ENCODE assay signal across 12 cellular contexts in the genomic region with DNA sequence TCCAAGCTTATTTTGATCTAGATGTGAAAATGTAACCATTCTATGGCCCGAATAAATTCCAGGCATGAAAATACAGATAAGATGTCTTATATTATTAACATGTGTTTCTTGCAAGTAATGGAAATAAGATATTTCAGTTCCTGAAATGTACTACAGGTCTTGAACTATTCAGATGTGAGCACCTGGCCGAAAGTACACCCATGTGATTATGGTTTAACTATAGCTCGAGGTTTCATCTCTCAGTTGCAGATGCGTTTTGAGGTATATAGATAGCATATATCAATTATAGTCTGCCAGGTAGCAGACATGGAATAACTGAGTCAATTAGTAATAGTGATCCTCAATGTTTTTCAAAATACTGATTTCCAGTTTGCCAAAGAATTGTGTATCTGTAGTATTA.
A peak's percentile ranks its signal among the peaks of the same experiment; 100 is the strongest.
DNase-seq lines count a peak whose midpoint lies in the region; ATAC-seq and TF ChIP-seq lines count a peak whose summit lies in the region.
"Had no signal": no experiment of that assay in that cellular context is flagged by ENCODE, and none has a peak within 500 bp of the region (broad histone marks: within the 10 kb centered on the region; RNA-seq: fewer than 3 reads in every experiment).

No MANE protein-coding gene starts in this region.

- H3K27me3 Mint-ChIP-seq in CD8-positive, alpha-beta T cell (ENCODE audit: low read depth) = no peaks in the 10 kb centered on the region

- DNase-seq in CD8-positive, alpha-beta T cell = no peak
- no peak for DNase-seq in caudate nucleus (lab: John Stamatoyannopoulos, UW)
- no peak for DNase-seq in HK-2 (ENCODE audit: unreplicated experiment)
- DNase-seq in heart right ventricle = no peak
- DNase-seq in stimulated activated CD4-positive, alpha-beta T cell treated with anti-CD3 and anti-CD28 coated beads, Interleukin-4, amount 100 ng/mL, for 4 hours = no peak
- DNase-seq: activated CD4-positive, alpha-beta T cell treated with anti-CD3 and anti-CD28 coated beads, Interleukin-2, amount 50 U/mL, for 48 hours; central memory CD4-positive, alpha-beta T cell; trophoblast cell had no signal

- POLR2A ChIA-PET in CD8-positive, alpha-beta T cell (lab: Charles Lee) = interaction anchor here (0.7 to 1.4 kb wide), 4 partner anchors 14 to 136 kb away, joined by 3 to 5 read pairs (median 4); a partner anchor contains a TSS

- peaks cover 62% of the 10 kb centered on the region for H3K4me1 Mint-ChIP-seq in CD8-positive, alpha-beta T cell (ENCODE audit: low read depth)

- CTCF ChIA-PET in CD8-positive, alpha-beta T cell (lab: Charles Lee) = interaction anchor here (0.6 to 1.2 kb wide), 4 partner anchors 11 to 186 kb away, joined by 3 to 6 read pairs (median 4); no protein-coding TSS in a partner anchor

- H3K4me1 ChIP-seq in CD8-positive, alpha-beta T cell (ENCODE audit: insufficient read depth, low read length) = peaks cover 39% of the 10 kb centered on the region
- H3K4me1 ChIP-seq in heart right ventricle = no peaks in the 10 kb centered on the region
- H3K4me1 ChIP-seq: gastroesophageal sphincter had no signal

- peak overlapping the region; percentile 88 for H3K27ac Mint-ChIP-seq in CD8-positive, alpha-beta T cell

- no peaks in the 10 kb centered on the region for H3K27me3 ChIP-seq in CD8-positive, alpha-beta T cell (ENCODE audit: insufficient read depth, low read length)
- no peaks in the 10 kb centered on the region for H3K27me3 ChIP-seq in heart right ventricle
- H3K27me3 ChIP-seq: gastroesophageal sphincter had no signal

- H3K9me3 ChIP-seq in CD8-positive, alpha-beta T cell (ENCODE audit: low read length) = no peaks in the 10 kb centered on the region
- H3K9me3 ChIP-seq in heart right ventricle = no peaks in the 10 kb centered on the region
- H3K9me3 ChIP-seq: gastroesophageal sphincter had no signal

- no peak overlapping the region for H3K4me3 Mint-ChIP-seq in CD8-positive, alpha-beta T cell

- no peaks in the 10 kb centered on the region for H3K36me3 Mint-ChIP-seq in CD8-positive, alpha-beta T cell

- no peak overlapping the region for H3K27ac ChIP-seq in CD8-positive, alpha-beta T cell (ENCODE audit: low read depth, low read length)
- H3K27ac ChIP-seq in caudate nucleus (ENCODE audit: low read depth, low read length) (no peak overlapping the region), heart right ventricle (no peak overlapping the region)
- H3K27ac ChIP-seq: gastroesophageal sphincter had no signal

- WGBS in heart right ventricle, 2 donors = 87 to 93% methylated on average over 4 of the region's 4 CpGs

- no peak for ATAC-seq in CD8-positive, alpha-beta T cell
- ATAC-seq in GM19043 (IDR thresholded peaks at IDR 0.05; ENCODE audit: low read depth, unreplicated experiment) (peak; percentile 97), HG02763 (IDR thresholded peaks at IDR 0.05; ENCODE audit: unreplicated experiment) (peak; percentile 98), HG03571 (IDR thresholded peaks at IDR 0.05; ENCODE audit: unreplicated experiment) (peak; percentile 95), heart right ventricle (no peak)
- ATAC-seq: gastroesophageal sphincter had no signal

- intact Hi-C loops in CD8-positive, alpha-beta T cell (cut with DNase I, micrococcal nuclease) = loop anchor here in 1 of 2 experiments (1.0 kb wide), 1 partner anchor 10 kb away; no protein-coding TSS in a partner anchor
- intact Hi-C loops in heart right ventricle (cut with DNase I) = no loop called here

- H3K9me3 Mint-ChIP-seq in CD8-positive, alpha-beta T cell = no peaks in the 10 kb centered on the region

- no peak for TF ChIP-seq CTCF in CD8-positive, alpha-beta T cell (IDR thresholded peaks at IDR 0.05)
- no peak for TF ChIP-seq CTCF in heart right ventricle (IDR thresholded peaks at IDR 0.05)

- no peaks in the 10 kb centered on the region for H3K36me3 ChIP-seq in CD8-positive, alpha-beta T cell (ENCODE audit: insufficient read depth, low read length)
- no peaks in the 10 kb centered on the region for H3K36me3 ChIP-seq in heart right ventricle
- H3K36me3 ChIP-seq: gastroesophageal sphincter had no signal

- no peak overlapping the region for H3K4me3 ChIP-seq in CD8-positive, alpha-beta T cell (ENCODE audit: low read depth, low read length)
- no peak overlapping the region for H3K4me3 ChIP-seq in heart right ventricle
- H3K4me3 ChIP-seq: gastroesophageal sphincter had no signal

Comparison
In these comparisons a context has a peak if more than half of its experiments do, and no peak if none do; other contexts are left out.
1. ATAC-seq: peak in GM19043 (single experiment), HG02763 (single experiment) and HG03571 (single experiment); none in CD8-positive, alpha-beta T cell (single experiment) and heart right ventricle (0 of 8).